In the genomic region with DNA sequence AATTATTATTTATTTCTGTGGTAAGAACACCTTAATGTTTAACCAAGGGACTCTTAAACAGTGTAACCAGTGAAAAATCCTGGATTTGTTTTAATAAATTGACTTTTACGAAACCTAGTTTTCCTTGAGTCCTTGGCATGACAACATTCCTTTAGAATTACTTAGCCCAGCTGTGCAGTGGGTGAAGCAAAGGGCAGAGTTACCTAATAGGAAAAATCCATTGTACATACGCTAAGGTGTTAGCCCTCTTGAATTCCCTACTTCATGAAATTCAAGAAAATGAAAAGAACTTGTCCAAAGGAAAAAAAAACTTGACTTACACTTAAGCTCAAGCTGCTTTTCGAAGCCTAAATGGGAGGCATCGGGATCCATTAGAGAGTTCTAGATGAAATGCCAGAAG, we compare ENCODE assay signal across 18 cellular contexts.
DNase-seq lines count a peak whose midpoint lies in the region; ATAC-seq and TF ChIP-seq lines count a peak whose summit lies in the region.
"Had no signal": no experiment of that assay in that cellular context is flagged by ENCODE, and none has a peak within 500 bp of the region (broad histone marks: within the 10 kb centered on the region; RNA-seq: fewer than 3 reads in every experiment).

No MANE protein-coding gene starts in this region.

- H4K91ac ChIP-seq in IMR-90 (ENCODE audit: insufficient read depth, low read depth, low read length), result no peak overlapping the region
- H4K91ac ChIP-seq in H9 (ENCODE audit: insufficient read length, low read depth, low read length), result no peak overlapping the region

- H3K9me1 ChIP-seq in IMR-90 (ENCODE audit: insufficient read depth, low read length), result no peaks in the 10 kb centered on the region

- no peak overlapping the region for H2AK9ac ChIP-seq in IMR-90 (replicated peaks; ENCODE audit: low read depth, low read length, poor library complexity)

- no peaks in the 10 kb centered on the region for H3K27me3 ChIP-seq in IMR-90 (ENCODE audit: control insufficient read depth, insufficient read depth, low read length)
- H3K27me3 ChIP-seq in left lung, result no peaks in the 10 kb centered on the region
- H3K27me3 ChIP-seq in skeletal muscle satellite cell (ENCODE audit: control insufficient read depth, insufficient read depth, low read length), result no peaks in the 10 kb centered on the region
- no peaks in the 10 kb centered on the region for H3K27me3 ChIP-seq in H9 (ENCODE audit: insufficient read depth, low read length)
- H3K27me3 ChIP-seq: ascending aorta, neutrophil, right lobe of liver had no signal

- H4K8ac ChIP-seq in IMR-90 (ENCODE audit: low read depth in 2 of 2, low read length in 2 of 2) (no peak overlapping the region), H9 (replicated peaks; ENCODE audit: insufficient read length, low read depth, low read length) (no peak overlapping the region)

- CTCF ChIA-PET in IMR-90 (lab: Yijun Ruan, JAX), result no interaction called here

- H3K9me3 Mint-ChIP-seq in H9, result no peaks in the 10 kb centered on the region; a peak in 2 of 5 replicates

- H3K79me1 ChIP-seq in IMR-90 (ENCODE audit: low read depth in 1 of 2, low read length in 2 of 2) (no peaks in the 10 kb centered on the region), H9 (ENCODE audit: insufficient read depth, low read depth, low read length, poor library complexity, severe bottlenecking) (no peaks in the 10 kb centered on the region)

- H3K27me3 Mint-ChIP-seq in H9 (ENCODE audit: low read depth), result no peaks in the 10 kb centered on the region

- H3K4me1 Mint-ChIP-seq in H9, result no peaks in the 10 kb centered on the region

- H3K36me3 Mint-ChIP-seq in H9 (ENCODE audit: insufficient read depth in 1 of 3, low read depth in 3 of 3), result no peaks in the 10 kb centered on the region; a peak in 1 of 7 replicates
- H3K36me3 Mint-ChIP-seq: CD8-positive, alpha-beta T cell had no signal

- peak; percentile 54; the same call in 1 of the 2 replicates for ATAC-seq in IMR-90 (ENCODE audit: low read depth)
- peak; percentile 94 for ATAC-seq in left lung
- ATAC-seq in HG03045 (IDR thresholded peaks at IDR 0.05; ENCODE audit: unreplicated experiment), result no peak
- ATAC-seq: CD8-positive, alpha-beta T cell; right lobe of liver had no signal

- H3K9ac ChIP-seq in IMR-90 (ENCODE audit: low read depth, low read length) (no peak overlapping the region), skeletal muscle satellite cell (ENCODE audit: low read depth, low read length) (no peak overlapping the region), H9 (ENCODE audit: extremely low read depth, insufficient read length, low read length) (no peak overlapping the region)

- H3K23me2 ChIP-seq in H9 (ENCODE audit: insufficient read length, low read depth, low read length, poor library complexity, severe bottlenecking), result no peaks in the 10 kb centered on the region

- peak overlapping the region; percentile 46; the same call in 1 of the 2 replicates for H3K27ac ChIP-seq in IMR-90 (ENCODE audit: insufficient read depth, low read length)
- peak overlapping the region; percentile 61 to 88 for H3K27ac ChIP-seq in left lung
- no peak overlapping the region for H3K27ac ChIP-seq in H9 (ENCODE audit: insufficient read length, low read depth, low read length)
- H3K27ac ChIP-seq: ascending aorta, neutrophil, right lobe of liver had no signal

- no peaks in the 10 kb centered on the region for H3K79me2 ChIP-seq in H9 (ENCODE audit: insufficient read depth, low read length)

- no peak overlapping the region for H3K4me3 Mint-ChIP-seq in H9
- H3K4me3 Mint-ChIP-seq: CD8-positive, alpha-beta T cell had no signal

- H3K23ac ChIP-seq in IMR-90 (ENCODE audit: low read depth, low read length) (no peak overlapping the region), H9 (ENCODE audit: insufficient read length, low read depth, low read length) (no peak overlapping the region)

- H2BK20ac ChIP-seq in IMR-90 (ENCODE audit: low read depth, low read length) (peak overlapping the region; percentile 8; the same call in 1 of the 2 replicates), H9 (ENCODE audit: low read depth, low read length, poor library complexity, severe bottlenecking) (no peak overlapping the region)

- H3K4me3 ChIP-seq in IMR-90 (ENCODE audit: insufficient read depth, low read depth, low read length) (no peak overlapping the region), epithelial cell of esophagus (ENCODE audit: low read length) (no peak overlapping the region), left lung (no peak overlapping the region), skeletal muscle satellite cell (ENCODE audit: low read length) (no peak overlapping the region)
- H3K4me3 ChIP-seq: ascending aorta, right lobe of liver had no signal

- H2BK15ac ChIP-seq in IMR-90 (ENCODE audit: low read depth, low read length) (no peak overlapping the region; the same call in 2 of the 3 replicates), H9 (ENCODE audit: low read depth, low read length) (no peak overlapping the region)

- no peak overlapping the region for H2BK12ac ChIP-seq in H9 (ENCODE audit: insufficient read length, low read depth, low read length)

- peak overlapping the region; percentile 69 for H3K18ac ChIP-seq in IMR-90 (ENCODE audit: low read depth, low read length)
- H3K18ac ChIP-seq in H9 (ENCODE audit: insufficient read length, low read depth, low read length), result no peak overlapping the region

- no peaks in the 10 kb centered on the region for H4K20me1 ChIP-seq in IMR-90 (ENCODE audit: insufficient read depth, low read length)
- H4K20me1 ChIP-seq in H9 (ENCODE audit: control insufficient read depth, insufficient read depth, insufficient read length), result no peaks in the 10 kb centered on the region

- POLR2A ChIA-PET in IMR-90 (lab: Charles Lee; ENCODE audit: unreplicated experiment), result interaction anchor here (0.6 kb wide), 1 partner anchor 985 kb away, joined by 3 read pairs; no protein-coding TSS in a partner anchor

- TF ChIP-seq CTCF in IMR-90 (conservative IDR thresholded peaks at IDR 0.05; ENCODE audit: low read depth, low read length) (no peak), epithelial cell of esophagus (IDR thresholded peaks at IDR 0.05; ENCODE audit: insufficient read depth, low read depth, low read length, missing control alignments) (no peak), left lung (IDR thresholded peaks at IDR 0.05) (no peak), H9 (conservative IDR thresholded peaks at IDR 0.05) (no peak)

- H3K14ac ChIP-seq in IMR-90 (replicated peaks; ENCODE audit: low read depth, low read length) (no peak overlapping the region), H9 (ENCODE audit: insufficient read depth, low read length) (no peak overlapping the region)

- H3K56ac ChIP-seq in IMR-90 (ENCODE audit: extremely low read depth, insufficient read depth, low read length) (no peak overlapping the region), H9 (ENCODE audit: insufficient read length, low read depth, low read length) (no peak overlapping the region)

- no peak overlapping the region for H3K27ac Mint-ChIP-seq in H9
- H3K27ac Mint-ChIP-seq: CD8-positive, alpha-beta T cell had no signal

- peak overlapping the region; percentile 82 for H4K5ac ChIP-seq in IMR-90 (ENCODE audit: low read depth, low read length)
- no peak overlapping the region for H4K5ac ChIP-seq in H9 (ENCODE audit: insufficient read length, low read depth, low read length)

- BruUV-seq in IMR-90 (replicated peaks; lab: Mats Ljungman, UMichigan), result no TSS peak

- no peak overlapping the region for H2BK5ac ChIP-seq in IMR-90 (ENCODE audit: low read depth, low read length, poor library complexity, severe bottlenecking)
- no peak overlapping the region for H2BK5ac ChIP-seq in H9 (ENCODE audit: insufficient read length, low read length)

- H2BK120ac ChIP-seq in IMR-90 (ENCODE audit: low read depth, low read length) (peak overlapping the region; percentile 37; the same call in 1 of the 2 replicates), H9 (ENCODE audit: low read depth, low read length, poor library complexity, severe bottlenecking) (no peak overlapping the region)

- dilution Hi-C loops in IMR-90 (cut with HindIII; ENCODE audit: low sequenced_read_pairs, unreplicated experiment), result no loop called here

- in situ Hi-C loops in IMR-90 (cut with MboI; ENCODE audit: low sequenced_read_pairs), result no loop called here

- no CpG with 5 or more reads among the region's 4 CpGs for WGBS in IMR-90 (ENCODE audit: extremely low coverage in 2 of 2, insufficient read length in 1 of 2), 2 experiments
- no CpG with 5 or more reads among the region's 4 CpGs for WGBS in H9 (ENCODE audit: extremely low coverage, insufficient read length, low lambda C conversion rate)

- no peak overlapping the region for H2AK5ac ChIP-seq in IMR-90 (ENCODE audit: low read depth, low read length)
- no peak overlapping the region for H2AK5ac ChIP-seq in H9 (ENCODE audit: insufficient read length, low read length)

- H3K9me3 ChIP-seq in IMR-90 (ENCODE audit: control insufficient read depth, insufficient read depth, low read length) (no peaks in the 10 kb centered on the region), left lung (no peaks in the 10 kb centered on the region), skeletal muscle satellite cell (replicated peaks; ENCODE audit: low read length) (no peaks in the 10 kb centered on the region), H9 (ENCODE audit: control insufficient read depth, low read depth, low read length) (no peaks in the 10 kb centered on the region)
- H3K9me3 ChIP-seq: ascending aorta, neutrophil, right lobe of liver had no signal

- DNase-seq in IMR-90 (no peak), epithelial cell of esophagus (ENCODE audit: low read depth) (peak; percentile 77), left lung (no peak), COR-L47 (lab: John Stamatoyannopoulos, UW) (no peak), H9 (no peak), DMS 273 treated with DMSO at 0.1 percent for 48 hours (lab: John Stamatoyannopoulos, UW) (no peak)
- DNase-seq: activated CD4-positive, alpha-beta T cell treated with anti-CD3 and anti-CD28 coated beads for 4 hours; activated CD8-positive, alpha-beta memory T cell treated with anti-CD3 and anti-CD28 coated beads, Interleukin-2, amount 50 U/mL, for 4 hours; activated naive CD4-positive, alpha-beta T cell treated with Interleukin-2 at 50 U/mL for 16 hours; CD8-positive, alpha-beta T cell; midbrain; NCI-H2171 treated with DMSO at 0.1 percent for 48 hours; right lobe of liver; stimulated activated CD4-positive, alpha-beta T cell treated with anti-CD3 and anti-CD28 coated beads, Interleukin-2, amount 100 ng/mL, for 48 hours had no signal

- no peaks in the 10 kb centered on the region for H3K36me3 ChIP-seq in IMR-90 (ENCODE audit: control insufficient read depth, insufficient read depth, low read length)
- H3K36me3 ChIP-seq in left lung, result no peaks in the 10 kb centered on the region
- H3K36me3 ChIP-seq in skeletal muscle satellite cell (ENCODE audit: insufficient read depth, low read length), result no peaks in the 10 kb centered on the region
- H3K36me3 ChIP-seq: ascending aorta, neutrophil, right lobe of liver had no signal

- no peak for TF ChIP-seq RAD21 in IMR-90 (IDR thresholded peaks at IDR 0.05; ENCODE audit: low read length)

- H3K4me1 ChIP-seq in IMR-90 (ENCODE audit: control insufficient read depth, insufficient read depth, low read length) (peaks cover 7% of the 10 kb centered on the region), left lung (peaks cover 0 to 7% of the 10 kb centered on the region in 2 donors), skeletal muscle satellite cell (ENCODE audit: control insufficient read depth, insufficient read depth, low read length) (peaks cover 14% of the 10 kb centered on the region), H9 (ENCODE audit: insufficient read depth, low read length) (no peaks in the 10 kb centered on the region)
- H3K4me1 ChIP-seq: ascending aorta, right lobe of liver had no signal

- no peak overlapping the region for H3T11ph ChIP-seq in H9 (ENCODE audit: low read length)

- H3K4me2 ChIP-seq in IMR-90 (ENCODE audit: low read depth, low read length), result no peak overlapping the region
- H3K4me2 ChIP-seq in skeletal muscle satellite cell (ENCODE audit: low read length), result peak overlapping the region; percentile 31
- no peak overlapping the region for H3K4me2 ChIP-seq in H9 (ENCODE audit: insufficient read depth, insufficient read length, low read length)

- intact Hi-C loops in IMR-90 (cut with micrococcal nuclease), result no loop called here
- intact Hi-C loops in left lung (cut with DNase I), result no loop called here

- no peak overlapping the region for H3K4ac ChIP-seq in IMR-90 (ENCODE audit: low read depth, low read length)
- no peak overlapping the region for H3K4ac ChIP-seq in H9 (ENCODE audit: low read depth, low read length)

- no peak overlapping the region for H2AFZ ChIP-seq in IMR-90 (replicated peaks; ENCODE audit: low read length, poor library complexity)
- H2AFZ ChIP-seq in H9 (ENCODE audit: low read length), result no peak overlapping the region

- TF ChIP-seq POLR2A in IMR-90 (IDR thresholded peaks at IDR 0.05; ENCODE audit: low read depth, low read length), result no peak
